ENCODE assay signal across 1 cellular context in the genomic region with DNA sequence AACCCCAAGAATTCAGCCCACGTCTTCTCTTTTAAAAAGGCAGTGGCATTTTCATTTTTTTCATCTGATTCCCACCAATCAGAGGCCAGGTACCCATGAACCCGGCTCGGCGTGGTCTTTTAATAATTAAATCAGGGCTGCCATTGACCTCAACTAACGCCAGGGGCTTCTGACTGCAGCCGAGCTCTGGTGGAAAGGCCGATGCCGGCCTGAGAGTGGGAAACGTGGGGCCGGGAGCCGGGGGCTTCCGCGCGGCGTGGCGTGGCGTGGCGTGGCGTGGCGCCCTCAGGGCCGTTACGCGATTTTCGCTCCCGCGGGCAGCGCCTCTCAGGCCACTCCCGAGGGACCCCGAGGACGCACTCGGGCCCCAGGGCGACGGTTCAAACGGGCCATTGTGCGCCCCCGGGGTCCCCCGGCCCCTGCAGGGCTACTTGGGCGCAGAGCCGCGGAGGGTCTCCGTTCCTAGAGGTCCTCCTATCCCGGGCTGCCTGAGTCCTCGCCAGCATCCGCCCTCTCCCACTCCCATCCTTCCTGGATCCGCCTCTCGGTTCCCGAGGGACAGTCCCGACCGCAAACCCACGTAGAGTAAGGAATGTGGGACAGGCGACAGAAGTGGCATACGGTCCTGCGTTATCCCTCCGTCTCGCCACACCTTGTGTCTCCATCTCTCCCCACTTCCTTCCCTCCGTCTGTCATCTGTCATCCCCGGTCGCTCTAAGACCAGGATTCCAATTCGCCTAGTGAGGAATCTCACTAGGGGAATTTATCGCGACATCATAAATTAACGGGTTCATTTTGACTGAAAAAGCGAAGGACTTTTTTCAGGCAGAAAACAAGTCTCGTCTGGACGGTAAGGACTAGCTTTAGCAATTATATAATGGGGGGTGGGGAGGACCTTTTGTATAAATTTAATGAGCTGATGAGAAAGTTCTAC.
A peak's percentile ranks its signal among the peaks of the same experiment; 100 is the strongest.
TF ChIP-seq lines count a peak whose summit lies in the region.

No MANE protein-coding gene starts in this region.

TF ChIP-seq in K562, 482 proteins besides CTCF, POLR2A, EP300 and RAD21 (continued from another document and continues in another):
- TF ChIP-seq, protein P1, sequence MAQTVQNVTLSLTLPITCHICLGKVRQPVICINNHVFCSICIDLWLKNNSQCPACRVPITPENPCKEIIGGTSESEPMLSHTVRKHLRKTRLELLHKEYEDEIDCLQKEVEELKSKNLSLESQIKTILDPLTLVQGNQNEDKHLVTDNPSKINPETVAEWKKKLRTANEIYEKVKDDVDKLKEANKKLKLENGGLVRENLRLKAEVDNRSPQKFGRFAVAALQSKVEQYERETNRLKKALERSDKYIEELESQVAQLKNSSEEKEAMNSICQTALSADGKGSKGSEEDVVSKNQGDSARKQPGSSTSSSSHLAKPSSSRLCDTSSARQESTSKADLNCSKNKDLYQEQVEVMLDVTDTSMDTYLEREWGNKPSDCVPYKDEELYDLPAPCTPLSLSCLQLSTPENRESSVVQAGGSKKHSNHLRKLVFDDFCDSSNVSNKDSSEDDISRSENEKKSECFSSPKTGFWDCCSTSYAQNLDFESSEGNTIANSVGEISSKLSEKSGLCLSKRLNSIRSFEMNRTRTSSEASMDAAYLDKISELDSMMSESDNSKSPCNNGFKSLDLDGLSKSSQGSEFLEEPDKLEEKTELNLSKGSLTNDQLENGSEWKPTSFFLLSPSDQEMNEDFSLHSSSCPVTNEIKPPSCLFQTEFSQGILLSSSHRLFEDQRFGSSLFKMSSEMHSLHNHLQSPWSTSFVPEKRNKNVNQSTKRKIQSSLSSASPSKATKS (CRISPR knock-in tag; IDR thresholded peaks at IDR 0.05): no peak
- TF ChIP-seq KAT7 (CRISPR knock-in tag; IDR thresholded peaks at IDR 0.05; ENCODE audit: borderline replicate concordance): no peak
- TF ChIP-seq ZNF644 (tag; IDR thresholded peaks at IDR 0.05; ENCODE audit: low read depth): no peak
- TF ChIP-seq HMG20A (CRISPR knock-in tag; conservative IDR thresholded peaks at IDR 0.05): no peak
- TF ChIP-seq SPI1 (IDR thresholded peaks at IDR 0.05; ENCODE audit: borderline replicate concordance, low read depth, low read length): peak; percentile 70; the same call in 1 of the 2 replicates
- TF ChIP-seq ARID1B (IDR thresholded peaks at IDR 0.05): no peak
- peak; percentile 13 for TF ChIP-seq TBP (optimal IDR thresholded peaks at IDR 0.05; ENCODE audit: low read depth, low read length)
- TF ChIP-seq, protein P2, sequence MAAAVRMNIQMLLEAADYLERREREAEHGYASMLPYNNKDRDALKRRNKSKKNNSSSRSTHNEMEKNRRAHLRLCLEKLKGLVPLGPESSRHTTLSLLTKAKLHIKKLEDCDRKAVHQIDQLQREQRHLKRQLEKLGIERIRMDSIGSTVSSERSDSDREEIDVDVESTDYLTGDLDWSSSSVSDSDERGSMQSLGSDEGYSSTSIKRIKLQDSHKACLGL (CRISPR knock-in tag; IDR thresholded peaks at IDR 0.05; ENCODE audit: borderline replicate concordance, poor library complexity, severe bottlenecking): no peak
- TF ChIP-seq RFX5 (IDR thresholded peaks at IDR 0.05; ENCODE audit: low read depth, low read length): no peak
- no peak for TF ChIP-seq HNRNPL (IDR thresholded peaks at IDR 0.05; ENCODE audit: low read depth, low read length)
- TF ChIP-seq ZFP1 (CRISPR knock-in tag; IDR thresholded peaks at IDR 0.05): no peak
- TF ChIP-seq, protein P3, sequence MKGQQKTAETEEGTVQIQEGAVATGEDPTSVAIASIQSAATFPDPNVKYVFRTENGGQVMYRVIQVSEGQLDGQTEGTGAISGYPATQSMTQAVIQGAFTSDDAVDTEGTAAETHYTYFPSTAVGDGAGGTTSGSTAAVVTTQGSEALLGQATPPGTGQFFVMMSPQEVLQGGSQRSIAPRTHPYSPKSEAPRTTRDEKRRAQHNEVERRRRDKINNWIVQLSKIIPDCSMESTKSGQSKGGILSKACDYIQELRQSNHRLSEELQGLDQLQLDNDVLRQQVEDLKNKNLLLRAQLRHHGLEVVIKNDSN (CRISPR knock-in tag; IDR thresholded peaks at IDR 0.05): no peak
- TF ChIP-seq, protein P4, sequence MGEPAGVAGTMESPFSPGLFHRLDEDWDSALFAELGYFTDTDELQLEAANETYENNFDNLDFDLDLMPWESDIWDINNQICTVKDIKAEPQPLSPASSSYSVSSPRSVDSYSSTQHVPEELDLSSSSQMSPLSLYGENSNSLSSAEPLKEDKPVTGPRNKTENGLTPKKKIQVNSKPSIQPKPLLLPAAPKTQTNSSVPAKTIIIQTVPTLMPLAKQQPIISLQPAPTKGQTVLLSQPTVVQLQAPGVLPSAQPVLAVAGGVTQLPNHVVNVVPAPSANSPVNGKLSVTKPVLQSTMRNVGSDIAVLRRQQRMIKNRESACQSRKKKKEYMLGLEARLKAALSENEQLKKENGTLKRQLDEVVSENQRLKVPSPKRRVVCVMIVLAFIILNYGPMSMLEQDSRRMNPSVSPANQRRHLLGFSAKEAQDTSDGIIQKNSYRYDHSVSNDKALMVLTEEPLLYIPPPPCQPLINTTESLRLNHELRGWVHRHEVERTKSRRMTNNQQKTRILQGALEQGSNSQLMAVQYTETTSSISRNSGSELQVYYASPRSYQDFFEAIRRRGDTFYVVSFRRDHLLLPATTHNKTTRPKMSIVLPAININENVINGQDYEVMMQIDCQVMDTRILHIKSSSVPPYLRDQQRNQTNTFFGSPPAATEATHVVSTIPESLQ (CRISPR knock-in tag; IDR thresholded peaks at IDR 0.05): no peak
- TF ChIP-seq ZNF146 (CRISPR knock-in tag; IDR thresholded peaks at IDR 0.05; ENCODE audit: unreplicated experiment): no peak
- no peak for TF ChIP-seq OTX1 (CRISPR knock-in tag; IDR thresholded peaks at IDR 0.05)
- no peak for TF ChIP-seq ZNF282 (CRISPR knock-in tag; IDR thresholded peaks at IDR 0.05)
- TF ChIP-seq SIN3B (IDR thresholded peaks at IDR 0.05; ENCODE audit: low read depth): no peak
- TF ChIP-seq, protein P5, sequence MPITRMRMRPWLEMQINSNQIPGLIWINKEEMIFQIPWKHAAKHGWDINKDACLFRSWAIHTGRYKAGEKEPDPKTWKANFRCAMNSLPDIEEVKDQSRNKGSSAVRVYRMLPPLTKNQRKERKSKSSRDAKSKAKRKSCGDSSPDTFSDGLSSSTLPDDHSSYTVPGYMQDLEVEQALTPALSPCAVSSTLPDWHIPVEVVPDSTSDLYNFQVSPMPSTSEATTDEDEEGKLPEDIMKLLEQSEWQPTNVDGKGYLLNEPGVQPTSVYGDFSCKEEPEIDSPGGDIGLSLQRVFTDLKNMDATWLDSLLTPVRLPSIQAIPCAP (CRISPR knock-in tag; IDR thresholded peaks at IDR 0.05; ENCODE audit: borderline replicate concordance): no peak
- no peak for TF ChIP-seq HMG20B (CRISPR knock-in tag; IDR thresholded peaks at IDR 0.05)
- no peak for TF ChIP-seq NR1H2 (CRISPR knock-in tag; IDR thresholded peaks at IDR 0.05)
- TF ChIP-seq, protein P6, sequence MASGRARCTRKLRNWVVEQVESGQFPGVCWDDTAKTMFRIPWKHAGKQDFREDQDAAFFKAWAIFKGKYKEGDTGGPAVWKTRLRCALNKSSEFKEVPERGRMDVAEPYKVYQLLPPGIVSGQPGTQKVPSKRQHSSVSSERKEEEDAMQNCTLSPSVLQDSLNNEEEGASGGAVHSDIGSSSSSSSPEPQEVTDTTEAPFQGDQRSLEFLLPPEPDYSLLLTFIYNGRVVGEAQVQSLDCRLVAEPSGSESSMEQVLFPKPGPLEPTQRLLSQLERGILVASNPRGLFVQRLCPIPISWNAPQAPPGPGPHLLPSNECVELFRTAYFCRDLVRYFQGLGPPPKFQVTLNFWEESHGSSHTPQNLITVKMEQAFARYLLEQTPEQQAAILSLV (tag; IDR thresholded peaks at IDR 0.05): no peak
- 0 out of 2 replicates have a peak, but pooled peaks have one; percentile 29 for TF ChIP-seq TARDBP (IDR thresholded peaks at IDR 0.05)
- TF ChIP-seq YY1 (IDR thresholded peaks at IDR 0.05; ENCODE audit: borderline replicate concordance in 1 of 3, control insufficient read depth in 1 of 3, extremely low read depth in 1 of 3, insufficient read depth in 3 of 3, insufficient read length in 1 of 3, insufficient replicate concordance in 2 of 3, low read depth in 1 of 3, low read length in 2 of 3): peak in 1 of 3 experiments; percentile 51
- TF ChIP-seq, protein P7, sequence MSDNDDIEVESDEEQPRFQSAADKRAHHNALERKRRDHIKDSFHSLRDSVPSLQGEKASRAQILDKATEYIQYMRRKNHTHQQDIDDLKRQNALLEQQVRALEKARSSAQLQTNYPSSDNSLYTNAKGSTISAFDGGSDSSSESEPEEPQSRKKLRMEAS (CRISPR knock-in tag; IDR thresholded peaks at IDR 0.05): no peak
- TF ChIP-seq, protein P8, sequence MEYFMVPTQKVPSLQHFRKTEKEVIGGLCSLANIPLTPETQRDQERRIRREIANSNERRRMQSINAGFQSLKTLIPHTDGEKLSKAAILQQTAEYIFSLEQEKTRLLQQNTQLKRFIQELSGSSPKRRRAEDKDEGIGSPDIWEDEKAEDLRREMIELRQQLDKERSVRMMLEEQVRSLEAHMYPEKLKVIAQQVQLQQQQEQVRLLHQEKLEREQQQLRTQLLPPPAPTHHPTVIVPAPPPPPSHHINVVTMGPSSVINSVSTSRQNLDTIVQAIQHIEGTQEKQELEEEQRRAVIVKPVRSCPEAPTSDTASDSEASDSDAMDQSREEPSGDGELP (CRISPR knock-in tag; IDR thresholded peaks at IDR 0.05; ENCODE audit: borderline replicate concordance): peak; percentile 28; the same call in 1 of the 2 replicates
- no peak for TF ChIP-seq MEF2D (tag; conservative IDR thresholded peaks at IDR 0.05; ENCODE audit: low read depth)
- TF ChIP-seq RBM22 (IDR thresholded peaks at IDR 0.05; ENCODE audit: low read depth, low read length, poor library complexity, severe bottlenecking): no peak
- TF ChIP-seq, protein P9, sequence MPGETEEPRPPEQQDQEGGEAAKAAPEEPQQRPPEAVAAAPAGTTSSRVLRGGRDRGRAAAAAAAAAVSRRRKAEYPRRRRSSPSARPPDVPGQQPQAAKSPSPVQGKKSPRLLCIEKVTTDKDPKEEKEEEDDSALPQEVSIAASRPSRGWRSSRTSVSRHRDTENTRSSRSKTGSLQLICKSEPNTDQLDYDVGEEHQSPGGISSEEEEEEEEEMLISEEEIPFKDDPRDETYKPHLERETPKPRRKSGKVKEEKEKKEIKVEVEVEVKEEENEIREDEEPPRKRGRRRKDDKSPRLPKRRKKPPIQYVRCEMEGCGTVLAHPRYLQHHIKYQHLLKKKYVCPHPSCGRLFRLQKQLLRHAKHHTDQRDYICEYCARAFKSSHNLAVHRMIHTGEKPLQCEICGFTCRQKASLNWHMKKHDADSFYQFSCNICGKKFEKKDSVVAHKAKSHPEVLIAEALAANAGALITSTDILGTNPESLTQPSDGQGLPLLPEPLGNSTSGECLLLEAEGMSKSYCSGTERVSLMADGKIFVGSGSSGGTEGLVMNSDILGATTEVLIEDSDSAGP (CRISPR knock-in tag; IDR thresholded peaks at IDR 0.05): no peak
- TF ChIP-seq, protein P10, sequence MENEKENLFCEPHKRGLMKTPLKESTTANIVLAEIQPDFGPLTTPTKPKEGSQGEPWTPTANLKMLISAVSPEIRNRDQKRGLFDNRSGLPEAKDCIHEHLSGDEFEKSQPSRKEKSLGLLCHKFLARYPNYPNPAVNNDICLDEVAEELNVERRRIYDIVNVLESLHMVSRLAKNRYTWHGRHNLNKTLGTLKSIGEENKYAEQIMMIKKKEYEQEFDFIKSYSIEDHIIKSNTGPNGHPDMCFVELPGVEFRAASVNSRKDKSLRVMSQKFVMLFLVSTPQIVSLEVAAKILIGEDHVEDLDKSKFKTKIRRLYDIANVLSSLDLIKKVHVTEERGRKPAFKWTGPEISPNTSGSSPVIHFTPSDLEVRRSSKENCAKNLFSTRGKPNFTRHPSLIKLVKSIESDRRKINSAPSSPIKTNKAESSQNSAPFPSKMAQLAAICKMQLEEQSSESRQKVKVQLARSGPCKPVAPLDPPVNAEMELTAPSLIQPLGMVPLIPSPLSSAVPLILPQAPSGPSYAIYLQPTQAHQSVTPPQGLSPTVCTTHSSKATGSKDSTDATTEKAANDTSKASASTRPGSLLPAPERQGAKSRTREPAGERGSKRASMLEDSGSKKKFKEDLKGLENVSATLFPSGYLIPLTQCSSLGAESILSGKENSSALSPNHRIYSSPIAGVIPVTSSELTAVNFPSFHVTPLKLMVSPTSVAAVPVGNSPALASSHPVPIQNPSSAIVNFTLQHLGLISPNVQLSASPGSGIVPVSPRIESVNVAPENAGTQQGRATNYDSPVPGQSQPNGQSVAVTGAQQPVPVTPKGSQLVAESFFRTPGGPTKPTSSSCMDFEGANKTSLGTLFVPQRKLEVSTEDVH (IDR thresholded peaks at IDR 0.05; ENCODE audit: low read depth, partially characterized antibody): no peak
- TF ChIP-seq CCNT2 (IDR thresholded peaks at IDR 0.05; ENCODE audit: borderline replicate concordance, extremely low read depth, insufficient read length, low read depth, low read length): peak; percentile 17
- TF ChIP-seq, protein P11, sequence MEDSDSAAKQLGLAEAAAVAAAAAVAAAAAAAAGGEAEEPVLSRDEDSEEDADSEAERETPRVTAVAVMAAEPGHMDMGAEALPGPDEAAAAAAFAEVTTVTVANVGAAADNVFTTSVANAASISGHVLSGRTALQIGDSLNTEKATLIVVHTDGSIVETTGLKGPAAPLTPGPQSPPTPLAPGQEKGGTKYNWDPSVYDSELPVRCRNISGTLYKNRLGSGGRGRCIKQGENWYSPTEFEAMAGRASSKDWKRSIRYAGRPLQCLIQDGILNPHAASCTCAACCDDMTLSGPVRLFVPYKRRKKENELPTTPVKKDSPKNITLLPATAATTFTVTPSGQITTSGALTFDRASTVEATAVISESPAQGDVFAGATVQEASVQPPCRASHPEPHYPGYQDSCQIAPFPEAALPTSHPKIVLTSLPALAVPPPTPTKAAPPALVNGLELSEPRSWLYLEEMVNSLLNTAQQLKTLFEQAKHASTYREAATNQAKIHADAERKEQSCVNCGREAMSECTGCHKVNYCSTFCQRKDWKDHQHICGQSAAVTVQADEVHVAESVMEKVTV (CRISPR knock-in tag; IDR thresholded peaks at IDR 0.05): no peak
- no peak for TF ChIP-seq ELF1 (tag; IDR thresholded peaks at IDR 0.05)
- no peak for TF ChIP-seq SREBF1 (IDR thresholded peaks at IDR 0.05; ENCODE audit: borderline replicate concordance, low read depth, low read length)
- no peak for TF ChIP-seq NCOR1 (IDR thresholded peaks at IDR 0.05)
- TF ChIP-seq, protein P12, sequence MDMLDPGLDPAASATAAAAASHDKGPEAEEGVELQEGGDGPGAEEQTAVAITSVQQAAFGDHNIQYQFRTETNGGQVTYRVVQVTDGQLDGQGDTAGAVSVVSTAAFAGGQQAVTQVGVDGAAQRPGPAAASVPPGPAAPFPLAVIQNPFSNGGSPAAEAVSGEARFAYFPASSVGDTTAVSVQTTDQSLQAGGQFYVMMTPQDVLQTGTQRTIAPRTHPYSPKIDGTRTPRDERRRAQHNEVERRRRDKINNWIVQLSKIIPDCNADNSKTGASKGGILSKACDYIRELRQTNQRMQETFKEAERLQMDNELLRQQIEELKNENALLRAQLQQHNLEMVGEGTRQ (CRISPR knock-in tag; IDR thresholded peaks at IDR 0.05): no peak
- TF ChIP-seq ILF3 (IDR thresholded peaks at IDR 0.05; ENCODE audit: borderline replicate concordance): no peak
- no peak for TF ChIP-seq MCM3 (IDR thresholded peaks at IDR 0.05)
- TF ChIP-seq HDAC3 (IDR thresholded peaks at IDR 0.05; ENCODE audit: borderline replicate concordance, partially characterized antibody): no peak
- TF ChIP-seq ZNF507 (tag; conservative IDR thresholded peaks at IDR 0.05): no peak
- 0 out of 2 replicates have a peak, but pooled peaks have one; percentile 16 for TF ChIP-seq ATF7 (IDR thresholded peaks at IDR 0.05)
- TF ChIP-seq ZNF133 (CRISPR knock-in tag; IDR thresholded peaks at IDR 0.05): no peak
- TF ChIP-seq ZNF232 (CRISPR knock-in tag; IDR thresholded peaks at IDR 0.05): no peak
- TF ChIP-seq ZNF224 (CRISPR knock-in tag; IDR thresholded peaks at IDR 0.05): no peak
- no peak for TF ChIP-seq HDAC6 (IDR thresholded peaks at IDR 0.05; ENCODE audit: low read depth, low read length)
- TF ChIP-seq HLTF (IDR thresholded peaks at IDR 0.05): no peak
